In genomic region chr7:78164459-78164858, GRCh38 we compare ENCODE assay signal across 18 cellular contexts.
"Had no signal": no experiment of that assay in that cellular context is flagged by ENCODE, and none has a peak within 500 bp of the region (broad histone marks: within the 10 kb centered on the region; RNA-seq: fewer than 3 reads in every experiment).

No MANE protein-coding gene starts in this region.

- H3K27ac ChIP-seq: adrenal gland, cardiac muscle cell, hepatocyte, neutrophil, parathyroid adenoma, tibial nerve, uterus had no signal

- H3K9me3 ChIP-seq: adrenal gland, neutrophil, tibial nerve, uterus had no signal

- H3K4me3 ChIP-seq: adrenal gland, cardiac muscle cell, hepatocyte, tibial nerve, uterus had no signal

- H3K9ac ChIP-seq: parathyroid adenoma had no signal

- H3K79me2 ChIP-seq: hepatocyte, parathyroid adenoma had no signal

- H3K4me1 ChIP-seq: adrenal gland, parathyroid adenoma, tibial nerve, uterus had no signal

- H2AFZ ChIP-seq: hepatocyte, parathyroid adenoma had no signal

- DNase-seq: activated B cell treated with CpG ODN at 0.5 μM for 24 hours; activated CD4-positive, alpha-beta T cell treated with anti-CD3 and anti-CD28 coated beads for 48 hours; activated CD8-positive, alpha-beta T cell treated with anti-CD3 and anti-CD28 coated beads for 36 hours; activated effector memory CD4-positive, alpha-beta T cell treated with anti-CD3 and anti-CD28 coated beads, Interleukin-2, amount 50 U/mL, for 16 hours; activated T-cell treated with anti-CD3 and anti-CD28 coated beads, Interleukin-2, amount 50 U/mL, for 48 hours; adrenal gland; islet precursor cell; mammary epithelial cell; naive thymus-derived CD8-positive, alpha-beta T cell; stimulated activated CD4-positive, alpha-beta T cell treated with anti-CD3 and anti-CD28 coated beads, Interleukin-4, amount 100 ng/mL, for 24 hours; stimulated activated naive CD4-positive, alpha-beta T cell; uterus had no signal

- H3K27me3 ChIP-seq: adrenal gland, cardiac muscle cell, hepatocyte, neutrophil, tibial nerve, uterus had no signal

- H3K36me3 ChIP-seq: adrenal gland, cardiac muscle cell, neutrophil, uterus had no signal

- ATAC-seq: activated CD8-positive, alpha-beta T cell treated with anti-CD3 and anti-CD28 coated beads for 36 hours; esophagus mucosa; naive thymus-derived CD8-positive, alpha-beta T cell had no signal

- H3K4me2 ChIP-seq: hepatocyte had no signal
